9 cellular contexts compared by ENCODE assay signal in genomic region chr11:118892515-118892914, GRCh38. TPM values are rescaled to one million over a fixed set of nuclear protein-coding genes. Genes with fewer than 3 reads are reported as not detected.
DNase-seq lines count a peak whose midpoint lies in the region; ATAC-seq and TF ChIP-seq lines count a peak whose summit lies in the region.
"Had no signal": no experiment of that assay in that cellular context is flagged by ENCODE, and none has a peak within 500 bp of the region (broad histone marks: within the 10 kb centered on the region; RNA-seq: fewer than 3 reads in every experiment).

No MANE protein-coding gene starts in this region.

- H3K4me1 ChIP-seq in spleen, result peaks cover 69 to 100% (median 96%) of the 10 kb centered on the region in 6 donors
- H3K4me1 ChIP-seq in uterus, result peaks cover under 1 to 8% of the 10 kb centered on the region in 2 donors

- ATAC-seq in activated T-cell treated with anti-CD3 and anti-CD28 coated beads, Interleukin-2, amount 50 U/mL, for 72 hours (replicated peaks in 1 of 2), result peak; percentile 7 to 35

- peak overlapping the region; percentile 79 for H3K27ac Mint-ChIP-seq in activated T-cell treated with anti-CD3 and anti-CD28 coated beads, Interleukin-2, amount 50 U/mL, for 72 hours
- H3K27ac Mint-ChIP-seq: dendritic cell treated with granulocyte-macrophage colony-stimulating factor and Interleukin-4, amounts not matched to agents 40 ng/mL and 50 ng/mL, for 4 days had no signal

- H3K4me1 Mint-ChIP-seq in activated T-cell treated with anti-CD3 and anti-CD28 coated beads, Interleukin-2, amount 50 U/mL, for 72 hours (ENCODE audit: low read depth), result peaks cover 96% of the 10 kb centered on the region

- no peaks in the 10 kb centered on the region for H3K9me3 ChIP-seq in spleen
- H3K9me3 ChIP-seq in uterus, result no peaks in the 10 kb centered on the region

- peaks cover 3 to 13% of the 10 kb centered on the region in 2 donors for H3K36me3 Mint-ChIP-seq in activated T-cell treated with anti-CD3 and anti-CD28 coated beads, Interleukin-2, amount 50 U/mL, for 72 hours (ENCODE audit: insufficient read depth in 2 of 2)

- intact Hi-C loops in spleen (cut with DNase I; ENCODE audit: low total_unique reads) (loop anchor here (5.0 kb wide), 1 partner anchor 100 kb away; the partner anchor contains the start of gene DDX6), uterus (cut with DNase I; ENCODE audit: low total_unique reads) (no loop called here)

- no peak for TF ChIP-seq CTCF in spleen (IDR thresholded peaks at IDR 0.05 in 8 of 11, conservative IDR thresholded peaks at IDR 0.05 in 3 of 11)
- no peak for TF ChIP-seq CTCF in uterus (IDR thresholded peaks at IDR 0.05)

- H3K4me3 Mint-ChIP-seq in activated T-cell treated with anti-CD3 and anti-CD28 coated beads, Interleukin-2, amount 50 U/mL, for 72 hours, result peak overlapping the region; percentile 63 to 69
- H3K4me3 Mint-ChIP-seq: dendritic cell treated with granulocyte-macrophage colony-stimulating factor and Interleukin-4, amounts not matched to agents 40 ng/mL and 50 ng/mL, for 4 days had no signal

- DNase-seq in NK-92 treated with Interleukin-12 subunit alpha and Interleukin-12 subunit beta, amount 100 ng/mL, for 24 hours (lab: John Stamatoyannopoulos, UW), result peak; percentile 34
- DNase-seq in NK-92 (lab: John Stamatoyannopoulos, UW; ENCODE audit: unreplicated experiment), result no peak
- DNase-seq in NCI-H2196 (lab: John Stamatoyannopoulos, UW; ENCODE audit: unreplicated experiment), result peak; percentile 66
- DNase-seq in activated T-cell treated with anti-CD3 and anti-CD28 coated beads, Interleukin-2, amount 50 U/mL, for 72 hours, result peak in 1 of 2 donors; percentile 27
- peak; percentile 87 for DNase-seq in spleen
- no peak for DNase-seq in amniotic stem cell (lab: John Stamatoyannopoulos, UW)
- no peak for DNase-seq in uterus
- DNase-seq in SKM-1 treated with dmso at 0.1 percent for 144 hours (lab: John Stamatoyannopoulos, UW; ENCODE audit: unreplicated experiment), result no peak

- TF ChIP-seq POLR2A in spleen (IDR thresholded peaks at IDR 0.05) (no peak), uterus (IDR thresholded peaks at IDR 0.05) (no peak)

- WGBS in spleen, 5 donors, result 0 to 18% (median 4%) methylated on average over 4 of the region's 4 CpGs

- no peaks in the 10 kb centered on the region for H3K27me3 ChIP-seq in spleen (replicated peaks in 1 of 7)
- H3K27me3 ChIP-seq in uterus, result no peaks in the 10 kb centered on the region

- peak overlapping the region in 7 of 8 donors; percentile 51 to 89 (median 82) for H3K27ac ChIP-seq in spleen
- H3K27ac ChIP-seq in uterus, result no peak overlapping the region

- H3K4me3 ChIP-seq in spleen (peak overlapping the region in 4 of 8 donors; percentile 7 to 62 (median 18)), uterus (no peak overlapping the region)

- H3K27me3 Mint-ChIP-seq in activated T-cell treated with anti-CD3 and anti-CD28 coated beads, Interleukin-2, amount 50 U/mL, for 72 hours (ENCODE audit: low read depth), result no peaks in the 10 kb centered on the region

- peaks cover 0 to 49% (median 9%) of the 10 kb centered on the region in 6 donors for H3K36me3 ChIP-seq in spleen
- no peaks in the 10 kb centered on the region for H3K36me3 ChIP-seq in uterus

- H3K9me3 Mint-ChIP-seq in activated T-cell treated with anti-CD3 and anti-CD28 coated beads, Interleukin-2, amount 50 U/mL, for 72 hours, result no peaks in the 10 kb centered on the region
- H3K9me3 Mint-ChIP-seq: dendritic cell treated with granulocyte-macrophage colony-stimulating factor and Interleukin-4, amounts not matched to agents 40 ng/mL and 50 ng/mL, for 4 days had no signal

RNA-seq across cellular contexts. Expression of gene CXCR5, which starts 8.8 kb away (rescaled TPM):
- 10 to 100 TPM; 16.9 to 20.3 TPM for total RNA-seq in activated T-cell treated with anti-CD3 and anti-CD28 coated beads, Interleukin-2, amount 50 U/mL, for 72 hours
- total RNA-seq in spleen (10 to 100 TPM; 25.0 to 66.6 (median 33.2) TPM), uterus (under 1 TPM in 1 of 4 donors, not detected in 3; 0.14 TPM)
- 10 to 100 TPM; 35.4 to 50.7 (median 39.6) TPM for polyA plus RNA-seq in spleen

RNA-seq across cellular contexts. Expression of gene BCL9L, which starts 33.2 kb away (rescaled TPM):
- 10 to 100 TPM; 33.5 to 34.5 TPM for total RNA-seq in activated T-cell treated with anti-CD3 and anti-CD28 coated beads, Interleukin-2, amount 50 U/mL, for 72 hours
- total RNA-seq in spleen (10 to 100 TPM; 19.8 to 58.0 (median 39.0) TPM), uterus (100 to 1,000 TPM in 1 of 4 donors, 10 to 100 TPM in 1, 1 to 10 TPM in 2; 2.9 to 157 (median 13.7) TPM)
- polyA plus RNA-seq in spleen, result 10 to 100 TPM in 1 of 3 donors, 1 to 10 TPM in 2; 2.5 to 14.2 (median 2.6) TPM

Comparison
In these comparisons a context has a peak if more than half of its experiments do, and no peak if none do; other contexts are left out.
1. DNase-seq: peak in NK-92 treated with Interleukin-12 subunit alpha and Interleukin-12 subunit beta, amount 100 ng/mL, for 24 hours (single experiment), NCI-H2196 (single experiment) and spleen (single experiment); none in NK-92 (single experiment), amniotic stem cell (single experiment), uterus (0 of 2) and SKM-1 treated with dmso at 0.1 percent for 144 hours (single experiment).
2. H3K27ac ChIP-seq: peak in spleen (7 of 8); none in uterus (0 of 2).
3. RNA of gene CXCR5, which starts 8.8 kb away (total RNA-seq): 25.0 to 66.6 TPM in spleen and 16.9 to 20.3 TPM in activated T-cell treated with anti-CD3 and anti-CD28 coated beads, Interleukin-2, amount 50 U/mL, for 72 hours; 0.14 TPM in uterus; every median in the first group is over 10 times any median in the second.